Comparison of ENCODE assay signal across 1 cellular context in the genomic region with DNA sequence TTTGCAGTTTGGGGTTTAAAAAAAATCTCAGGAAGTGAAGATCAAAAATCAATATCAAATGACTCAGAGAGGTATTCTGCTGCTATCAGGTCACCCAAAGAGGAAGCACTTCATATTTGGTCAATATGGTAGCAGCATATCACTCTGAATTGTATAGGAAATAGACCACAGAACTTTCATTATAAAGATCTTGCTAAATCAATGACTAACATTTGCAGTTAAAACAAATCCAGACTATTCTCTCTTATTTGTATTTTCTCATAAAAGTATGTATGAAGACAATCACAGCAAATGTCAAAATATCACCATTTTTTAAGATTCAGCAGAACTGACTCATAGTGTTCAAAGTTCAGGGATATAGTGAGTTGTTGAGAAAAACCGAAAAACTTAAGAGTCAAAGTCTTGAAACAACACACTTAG.
TF ChIP-seq lines count a peak whose summit lies in the region.

No MANE protein-coding gene starts in this region.

TF ChIP-seq in GM12878, 131 proteins besides CTCF, POLR2A, EP300 and RAD21 (continued from another document):
- TF ChIP-seq E2F8 (IDR thresholded peaks at IDR 0.05; ENCODE audit: low read depth, partially characterized antibody): no peak
- no peak for TF ChIP-seq CHD1 (IDR thresholded peaks at IDR 0.05; ENCODE audit: low read depth, low read length)
- TF ChIP-seq, protein P1, sequence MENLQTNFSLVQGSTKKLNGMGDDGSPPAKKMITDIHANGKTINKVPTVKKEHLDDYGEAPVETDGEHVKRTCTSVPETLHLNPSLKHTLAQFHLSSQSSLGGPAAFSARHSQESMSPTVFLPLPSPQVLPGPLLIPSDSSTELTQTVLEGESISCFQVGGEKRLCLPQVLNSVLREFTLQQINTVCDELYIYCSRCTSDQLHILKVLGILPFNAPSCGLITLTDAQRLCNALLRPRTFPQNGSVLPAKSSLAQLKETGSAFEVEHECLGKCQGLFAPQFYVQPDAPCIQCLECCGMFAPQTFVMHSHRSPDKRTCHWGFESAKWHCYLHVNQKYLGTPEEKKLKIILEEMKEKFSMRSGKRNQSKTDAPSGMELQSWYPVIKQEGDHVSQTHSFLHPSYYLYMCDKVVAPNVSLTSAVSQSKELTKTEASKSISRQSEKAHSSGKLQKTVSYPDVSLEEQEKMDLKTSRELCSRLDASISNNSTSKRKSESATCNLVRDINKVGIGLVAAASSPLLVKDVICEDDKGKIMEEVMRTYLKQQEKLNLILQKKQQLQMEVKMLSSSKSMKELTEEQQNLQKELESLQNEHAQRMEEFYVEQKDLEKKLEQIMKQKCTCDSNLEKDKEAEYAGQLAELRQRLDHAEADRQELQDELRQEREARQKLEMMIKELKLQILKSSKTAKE (IDR thresholded peaks at IDR 0.05; ENCODE audit: low read depth, poor library complexity, severe bottlenecking): no peak
- TF ChIP-seq, protein P2, sequence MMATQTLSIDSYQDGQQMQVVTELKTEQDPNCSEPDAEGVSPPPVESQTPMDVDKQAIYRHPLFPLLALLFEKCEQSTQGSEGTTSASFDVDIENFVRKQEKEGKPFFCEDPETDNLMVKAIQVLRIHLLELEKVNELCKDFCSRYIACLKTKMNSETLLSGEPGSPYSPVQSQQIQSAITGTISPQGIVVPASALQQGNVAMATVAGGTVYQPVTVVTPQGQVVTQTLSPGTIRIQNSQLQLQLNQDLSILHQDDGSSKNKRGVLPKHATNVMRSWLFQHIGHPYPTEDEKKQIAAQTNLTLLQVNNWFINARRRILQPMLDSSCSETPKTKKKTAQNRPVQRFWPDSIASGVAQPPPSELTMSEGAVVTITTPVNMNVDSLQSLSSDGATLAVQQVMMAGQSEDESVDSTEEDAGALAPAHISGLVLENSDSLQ (IDR thresholded peaks at IDR 0.05): no peak
- TF ChIP-seq FOS (IDR thresholded peaks at IDR 0.05; ENCODE audit: borderline replicate concordance, extremely low read depth, insufficient read length): no peak
- TF ChIP-seq, protein P3, sequence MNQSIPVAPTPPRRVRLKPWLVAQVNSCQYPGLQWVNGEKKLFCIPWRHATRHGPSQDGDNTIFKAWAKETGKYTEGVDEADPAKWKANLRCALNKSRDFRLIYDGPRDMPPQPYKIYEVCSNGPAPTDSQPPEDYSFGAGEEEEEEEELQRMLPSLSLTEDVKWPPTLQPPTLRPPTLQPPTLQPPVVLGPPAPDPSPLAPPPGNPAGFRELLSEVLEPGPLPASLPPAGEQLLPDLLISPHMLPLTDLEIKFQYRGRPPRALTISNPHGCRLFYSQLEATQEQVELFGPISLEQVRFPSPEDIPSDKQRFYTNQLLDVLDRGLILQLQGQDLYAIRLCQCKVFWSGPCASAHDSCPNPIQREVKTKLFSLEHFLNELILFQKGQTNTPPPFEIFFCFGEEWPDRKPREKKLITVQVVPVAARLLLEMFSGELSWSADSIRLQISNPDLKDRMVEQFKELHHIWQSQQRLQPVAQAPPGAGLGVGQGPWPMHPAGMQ (IDR thresholded peaks at IDR 0.05; ENCODE audit: borderline replicate concordance): no peak
- no peak for TF ChIP-seq SREBF1 (IDR thresholded peaks at IDR 0.05; ENCODE audit: low read length)
- no peak for TF ChIP-seq MTA3 (IDR thresholded peaks at IDR 0.05; ENCODE audit: borderline replicate concordance, low read length)
- TF ChIP-seq SUZ12 (IDR thresholded peaks at IDR 0.05; ENCODE audit: unreplicated experiment): no peak
- no peak for TF ChIP-seq IRF4 (IDR thresholded peaks at IDR 0.05; ENCODE audit: low read depth, low read length)
- TF ChIP-seq ZNF384 (IDR thresholded peaks at IDR 0.05; ENCODE audit: borderline replicate concordance, low read depth, low read length): no peak
- no peak for TF ChIP-seq RFX5 (IDR thresholded peaks at IDR 0.05; ENCODE audit: low read depth, low read length)
